ENCODE assay signal across 25 cellular contexts in genomic region chr2:190977505-190977904, GRCh38. TPM values are rescaled to one million over a fixed set of nuclear protein-coding genes. Genes with fewer than 3 reads are reported as not detected.
A peak's percentile ranks its signal among the peaks of the same experiment; 100 is the strongest.
DNase-seq lines count a peak whose midpoint lies in the region; ATAC-seq, FAIRE-seq and TF ChIP-seq lines count a peak whose summit lies in the region.
"Had no signal": no experiment of that assay in that cellular context is flagged by ENCODE, and none has a peak within 500 bp of the region (broad histone marks: within the 10 kb centered on the region; RNA-seq: fewer than 3 reads in every experiment).

No MANE protein-coding gene starts in this region.

- H3K27me3 ChIP-seq in GM12878 (replicated peaks in 1 of 2; ENCODE audit: control insufficient read depth in 2 of 2, insufficient read depth in 2 of 2, low read length in 1 of 2), result no peaks in the 10 kb centered on the region
- H3K27me3 ChIP-seq: cardiac muscle cell, dorsolateral prefrontal cortex, ovary, sigmoid colon had no signal

- peaks cover 51 to 92% of the 10 kb centered on the region in 2 experiments for H3K36me3 ChIP-seq in GM12878 (ENCODE audit: control insufficient read depth in 2 of 2, insufficient read depth in 2 of 2, low read length in 1 of 2)
- H3K36me3 ChIP-seq: ovary had no signal

- peak overlapping the region; percentile 23 for H3K27ac Mint-ChIP-seq in activated CD8-positive, alpha-beta memory T cell treated with anti-CD3 and anti-CD28 coated beads, Interleukin-2, amount 10 ng/mL, durations not matched to agents 7 days and 5 days
- peak overlapping the region; percentile 57 to 94 for H3K27ac Mint-ChIP-seq in T-cell
- peak overlapping the region; percentile 59 for H3K27ac Mint-ChIP-seq in nephron progenitor cell
- H3K27ac Mint-ChIP-seq: IgD-negative memory B cell had no signal

- TF ChIP-seq POLR2A in GM12878 (IDR thresholded peaks at IDR 0.05; ENCODE audit: low read depth, low read length), result peak; percentile 74

- RAD21 ChIA-PET in GM12878 (lab: Charles Lee; ENCODE audit: unreplicated experiment), result no interaction called here

- CTCF ChIA-PET in activated CD8-positive, alpha-beta memory T cell treated with anti-CD3 and anti-CD28 coated beads, Interleukin-2, amount 10 ng/mL, durations not matched to agents 7 days and 5 days (lab: Charles Lee), result no interaction called here
- CTCF ChIA-PET in T-cell (lab: Charles Lee) (no interaction called here), GM12878 (lab: Yijun Ruan, JAX) (interaction anchor here (1.0 kb wide), 1 partner anchor 52 kb away, joined by 3 read pairs; no protein-coding TSS in a partner anchor)

- H3K9me3 ChIP-seq in GM12878 (replicated peaks; ENCODE audit: control insufficient read depth, insufficient read depth, low read length), result no peaks in the 10 kb centered on the region
- H3K9me3 ChIP-seq: A549, ovary, sigmoid colon had no signal

- no TSS peak for BruUV-seq in GM12878 (replicated peaks; lab: Mats Ljungman, UMichigan)

- 98% methylated on average over 5 of the region's 5 CpGs for WGBS in GM12878 (ENCODE audit: insufficient coverage, insufficient replicate concordance, low lambda C conversion rate, missing lambda C conversion rate)

- SMC1A ChIA-PET in GM12878 (lab: Charles Lee; ENCODE audit: uncharacterized antibody, unreplicated experiment), result interaction anchor here (0.9 kb wide), 1 partner anchor 8 kb away, joined by 3 read pairs; no protein-coding TSS in a partner anchor

- intact Hi-C loops in GM12878 (cut with micrococcal nuclease; ENCODE audit: unreplicated experiment), result no loop called here

- TF ChIP-seq CTCF in GM12878 (IDR thresholded peaks at IDR 0.05 in 2 of 3, conservative IDR thresholded peaks at IDR 0.05 in 1 of 3; ENCODE audit: control insufficient read depth in 2 of 3, extremely low read depth in 1 of 3, insufficient read depth in 1 of 3, low read depth in 3 of 3, low read length in 3 of 3) (no peak), nephron progenitor cell (IDR thresholded peaks at IDR 0.05) (no peak)

- H3K27ac ChIP-seq in GM12878 (ENCODE audit: control insufficient read depth, insufficient read depth), result no peak overlapping the region
- H3K27ac ChIP-seq: A549, cardiac muscle cell, dorsolateral prefrontal cortex, ovary, sigmoid colon had no signal

- no peaks in the 10 kb centered on the region for H3K27me3 Mint-ChIP-seq in activated CD8-positive, alpha-beta memory T cell treated with anti-CD3 and anti-CD28 coated beads, Interleukin-2, amount 10 ng/mL, durations not matched to agents 7 days and 5 days
- no peaks in the 10 kb centered on the region for H3K27me3 Mint-ChIP-seq in T-cell
- H3K27me3 Mint-ChIP-seq in nephron progenitor cell (ENCODE audit: low read depth, poor library complexity), result no peaks in the 10 kb centered on the region
- H3K27me3 Mint-ChIP-seq: IgD-negative memory B cell had no signal

- no peak for TF ChIP-seq RAD21 in GM12878 (IDR thresholded peaks at IDR 0.05; ENCODE audit: insufficient read depth, low read depth, low read length)

- H3K4me1 Mint-ChIP-seq in activated CD8-positive, alpha-beta memory T cell treated with anti-CD3 and anti-CD28 coated beads, Interleukin-2, amount 10 ng/mL, durations not matched to agents 7 days and 5 days, result peaks cover 45% of the 10 kb centered on the region
- H3K4me1 Mint-ChIP-seq in T-cell (peaks cover 36 to 62% (median 41%) of the 10 kb centered on the region in 3 donors), nephron progenitor cell (peaks cover 52% of the 10 kb centered on the region)
- H3K4me1 Mint-ChIP-seq: GM23338 had no signal

- peaks cover 17% of the 10 kb centered on the region for H4K20me1 ChIP-seq in GM12878 (ENCODE audit: control insufficient read depth, insufficient read depth)

- no peaks in the 10 kb centered on the region for H3K79me2 ChIP-seq in GM12878 (ENCODE audit: control insufficient read depth, insufficient read depth, low read length)

- H3K9me3 Mint-ChIP-seq in activated CD8-positive, alpha-beta memory T cell treated with anti-CD3 and anti-CD28 coated beads, Interleukin-2, amount 10 ng/mL, durations not matched to agents 7 days and 5 days (ENCODE audit: low read depth), result no peaks in the 10 kb centered on the region
- H3K9me3 Mint-ChIP-seq in T-cell, result no peaks in the 10 kb centered on the region
- H3K9me3 Mint-ChIP-seq in nephron progenitor cell, result peaks cover 6% of the 10 kb centered on the region
- H3K9me3 Mint-ChIP-seq: GM23338, IgD-negative memory B cell had no signal

- ATAC-seq in activated CD8-positive, alpha-beta memory T cell treated with anti-CD3 and anti-CD28 coated beads, Interleukin-2, amount 10 ng/mL, durations not matched to agents 7 days and 5 days, result no peak
- ATAC-seq in T-cell (replicated peaks in 1 of 4) (no peak), GM12878 (no peak), SK-N-SH treated with all-trans-retinoic acid at 6 μM for 48 hours (no peak)
- ATAC-seq: A549, GM23338 had no signal

- DNase-seq in activated CD8-positive, alpha-beta memory T cell treated with anti-CD3 and anti-CD28 coated beads, Interleukin-2, amount 10 ng/mL, durations not matched to agents 7 days and 5 days, result no peak
- DNase-seq in activated CD8-positive, alpha-beta memory T cell treated with anti-CD3 and anti-CD28 coated beads, Interleukin-2, amount 50 U/mL, for 4 hours, result no peak
- DNase-seq in T-cell, result no peak
- no peak for DNase-seq in GM12878 (ENCODE audit: low read depth, low spot score)
- DNase-seq in nephron progenitor cell, result no peak
- DNase-seq in NCI-H187 (lab: John Stamatoyannopoulos, UW), result no peak
- no peak for DNase-seq in LoVo (ENCODE audit: low spot score)
- DNase-seq: C1 segment of cervical spinal cord, DMS 273 treated with DMSO at 0.1 percent for 48 hours, dorsolateral prefrontal cortex, foreskin melanocyte, GDM1, hippocampal formation, islet precursor cell, NCI-H1417, NCI-H524 treated with DMSO at 0.1 percent for 48 hours, ovary, RPMI8226, sigmoid colon had no signal

- H3K4me1 ChIP-seq in GM12878 (ENCODE audit: control insufficient read depth, insufficient read depth, low read length), result no peaks in the 10 kb centered on the region
- H3K4me1 ChIP-seq: sigmoid colon had no signal

- H3K4me2 ChIP-seq in GM12878 (ENCODE audit: control insufficient read depth, insufficient read depth), result no peak overlapping the region
- H3K4me2 ChIP-seq: A549, GM23338 had no signal

- no peak overlapping the region for H3K4me3 Mint-ChIP-seq in activated CD8-positive, alpha-beta memory T cell treated with anti-CD3 and anti-CD28 coated beads, Interleukin-2, amount 10 ng/mL, durations not matched to agents 7 days and 5 days
- no peak overlapping the region for H3K4me3 Mint-ChIP-seq in T-cell
- peak overlapping the region; percentile 25 for H3K4me3 Mint-ChIP-seq in nephron progenitor cell
- H3K4me3 Mint-ChIP-seq: GM23338, IgD-negative memory B cell had no signal

- H3K9ac ChIP-seq in GM12878 (ENCODE audit: control insufficient read depth, insufficient read depth, low read length), result no peak overlapping the region

- POLR2A ChIA-PET in T-cell (lab: Charles Lee) (no interaction called here), GM12878 (lab: Charles Lee) (no interaction called here)

- no peak overlapping the region for H3K4me3 ChIP-seq in GM12878
- H3K4me3 ChIP-seq: A549, cardiac muscle cell, dorsolateral prefrontal cortex, GM23338, lung, ovary, sigmoid colon had no signal

- no peak for TF ChIP-seq EP300 in GM12878 (IDR thresholded peaks at IDR 0.05; ENCODE audit: borderline replicate concordance in 1 of 2, control insufficient read depth in 1 of 2, low read depth in 2 of 2, low read length in 2 of 2)

- in situ Hi-C loops in GM12878 (cut with MboI), result no loop called here

- no peak overlapping the region for H2AFZ ChIP-seq in GM12878 (ENCODE audit: control insufficient read depth, low read depth, low read length)
- H2AFZ ChIP-seq: GM23338 had no signal

- FAIRE-seq in GM12878 (lab: Jason Lieb, UNC), result no peak
- FAIRE-seq: A549 had no signal

- H3K36me3 Mint-ChIP-seq in activated CD8-positive, alpha-beta memory T cell treated with anti-CD3 and anti-CD28 coated beads, Interleukin-2, amount 10 ng/mL, durations not matched to agents 7 days and 5 days, result peaks cover 93% of the 10 kb centered on the region
- H3K36me3 Mint-ChIP-seq in T-cell (peaks cover 84% of the 10 kb centered on the region), nephron progenitor cell (ENCODE audit: low read depth) (peaks cover 84% of the 10 kb centered on the region)

TF ChIP-seq in GM12878, 131 proteins besides CTCF, POLR2A, EP300 and RAD21 (continues in another document):
- TF ChIP-seq ZNF217 (IDR thresholded peaks at IDR 0.05), result no peak
- no peak for TF ChIP-seq ZZZ3 (IDR thresholded peaks at IDR 0.05; ENCODE audit: control insufficient read depth, insufficient read length, low read depth)
- TF ChIP-seq POLR2AphosphoS5 (IDR thresholded peaks at IDR 0.05; ENCODE audit: low read length), result peak; percentile 78
- TF ChIP-seq RCOR1 (conservative IDR thresholded peaks at IDR 0.05; ENCODE audit: low read depth, low read length), result no peak

TF ChIP-seq in SK-N-SH treated with all-trans-retinoic acid at 6 μM for 48 hours, 23 proteins besides CTCF, POLR2A, EP300 and RAD21:
- TF ChIP-seq PPARA (CRISPR knock-in tag; IDR thresholded peaks at IDR 0.05; ENCODE audit: borderline replicate concordance) (no peak), TOX (CRISPR knock-in tag; IDR thresholded peaks at IDR 0.05; ENCODE audit: borderline replicate concordance) (no peak)

RNA-seq across cellular contexts. Expression of gene STAT1, which starts 36.5 kb away (rescaled TPM):
- 100 to 1,000 TPM; 385 to 515 TPM for total RNA-seq in activated CD8-positive, alpha-beta memory T cell treated with anti-CD3 and anti-CD28 coated beads, Interleukin-2, amount 10 ng/mL, durations not matched to agents 7 days and 5 days
- total RNA-seq in T-cell, result 100 to 1,000 TPM in 3 of 5 donors, 10 to 100 TPM in 2; 77.6 to 229 (median 152) TPM
- 234 and 236 TPM in 2 replicates for total RNA-seq in GM12878 (2013; cell fraction: nucleolus; rRNA removed)
- total RNA-seq in GM12878 (2014; rRNA removed), result 266 and 304 TPM in 2 replicates
- 249 and 277 TPM in 2 replicates for total RNA-seq in GM12878 (2014; rRNA removed; fragmentation: Illumina TruSeq; extraction: Trizol)
- total RNA-seq in GM12878 (2021), result 309 and 336 TPM in 2 replicates
- polyA plus RNA-seq in GM12878 (2011; ENCODE audit: low read depth), result 185 TPM
- 398 and 422 TPM in 2 replicates for polyA plus RNA-seq in GM12878 (2011; rRNA removed)
- 272 and 306 TPM in 2 replicates for polyA plus RNA-seq in GM12878 (2011; cell fraction: cytosol; rRNA removed)
- 395 and 414 TPM in 2 replicates for polyA plus RNA-seq in GM12878 (2011; cell fraction: nucleus; rRNA removed)
- 237 and 268 TPM in 2 replicates for polyA plus RNA-seq in GM12878 (2012)
- polyA plus RNA-seq in GM12878 (2014; fragmentation: Illumina TruSeq; extraction: Trizol), result 337 and 410 TPM in 2 replicates
- 100 to 1,000 TPM in 1 of 2 experiments, 10 to 100 TPM in 1; 81.8 to 102 TPM for polyA plus RNA-seq in GM12878 (2014; fragmentation: Nextera tagmentation; extraction: Ambion mirVana)
- 243 and 305 TPM in 2 replicates for polyA plus RNA-seq in GM12878 (2014; rRNA removed)
- polyA plus RNA-seq in GM12878 (2016; fragmentation: Nextera tagmentation; extraction: Ambion mirVana), result 100 to 1,000 TPM; 318 to 326 TPM
- polyA minus RNA-seq in GM12878 (2011; rRNA and poly(A)+ RNA removed), result 452 and 493 TPM in 2 replicates
- polyA minus RNA-seq in GM12878 (2011; cell fraction: cytosol; rRNA and poly(A)+ RNA removed), result 179 and 200 TPM in 2 replicates
- 391 and 520 TPM in 2 replicates for polyA minus RNA-seq in GM12878 (2011; cell fraction: nucleus; rRNA and poly(A)+ RNA removed)

Comparison
In these comparisons a context has a peak if more than half of its experiments do, and no peak if none do; other contexts are left out.
1. H3K27ac Mint-ChIP-seq: peak in every context shown above with its lines; median percentile 76 in T-cell; 59 in nephron progenitor cell; 23 in activated CD8-positive, alpha-beta memory T cell treated with anti-CD3 and anti-CD28 coated beads, Interleukin-2, amount 10 ng/mL, durations not matched to agents 7 days and 5 days.